8 cellular contexts compared by ENCODE assay signal in the genomic region with DNA sequence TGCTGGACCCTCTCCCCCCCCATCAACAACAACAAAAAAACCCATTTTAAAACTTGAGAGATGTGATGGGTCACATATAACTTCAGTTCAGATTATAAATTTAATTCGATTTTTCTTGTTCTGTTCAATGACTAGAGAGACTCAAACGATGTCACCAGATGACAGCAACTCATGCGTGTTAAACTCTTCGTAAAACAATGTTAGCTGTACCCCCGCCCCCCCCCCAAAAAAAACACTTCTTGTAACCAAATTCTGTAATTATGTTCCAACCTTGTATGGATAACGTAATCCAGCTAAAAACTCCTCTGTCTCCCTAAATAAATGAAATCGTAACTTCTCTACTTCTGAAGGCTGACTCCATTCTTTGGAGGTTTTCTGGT. TPM values are rescaled to one million over a fixed set of nuclear protein-coding genes. Genes with fewer than 3 reads are reported as not detected.
DNase-seq lines count a peak whose midpoint lies in the region; ATAC-seq and TF ChIP-seq lines count a peak whose summit lies in the region.

No MANE protein-coding gene starts in this region.

- H3K4me3 ChIP-seq in DOHH2 (ENCODE audit: low read length) (peak overlapping the region; percentile 100), Peyer's patch (peak overlapping the region; percentile 56 to 93 (median 82)), epithelial cell of proximal tubule (ENCODE audit: low read depth, low read length) (peak overlapping the region; percentile 65), parathyroid adenoma (ENCODE audit: low read depth, low read length) (peak overlapping the region; percentile 61)

- H3K4me1 ChIP-seq in DOHH2 (ENCODE audit: control insufficient read depth, low read length): peaks cover 53% of the 10 kb centered on the region
- peaks cover 0 to 33% (median 20%) of the 10 kb centered on the region in 4 donors for H3K4me1 ChIP-seq in Peyer's patch
- peaks cover 27% of the 10 kb centered on the region for H3K4me1 ChIP-seq in parathyroid adenoma

- no peak overlapping the region for H3K9ac ChIP-seq in parathyroid adenoma

- H3K36me3 ChIP-seq in DOHH2 (ENCODE audit: control insufficient read depth, low read length): peaks cover 62% of the 10 kb centered on the region
- H3K36me3 ChIP-seq in Peyer's patch: peaks cover 0 to 13% (median 0%) of the 10 kb centered on the region in 3 donors
- no peaks in the 10 kb centered on the region for H3K36me3 ChIP-seq in parathyroid adenoma (ENCODE audit: control insufficient read depth, insufficient read depth, low read length)

- peak overlapping the region; percentile 97 for H3K4me2 ChIP-seq in DOHH2 (ENCODE audit: low read length)
- peak overlapping the region; percentile 70 for H3K4me2 ChIP-seq in parathyroid adenoma (ENCODE audit: low read length)

- H3K79me2 ChIP-seq in DOHH2 (ENCODE audit: control insufficient read depth, low read length) (peaks cover 47% of the 10 kb centered on the region), parathyroid adenoma (peaks cover 43% of the 10 kb centered on the region)

- H3K27ac ChIP-seq in DOHH2 (ENCODE audit: low read depth, low read length) (peak overlapping the region; percentile 96), Peyer's patch (peak overlapping the region; percentile 85 to 93 (median 88)), parathyroid adenoma (peak overlapping the region; percentile 96)

- no peak for TF ChIP-seq POLR2A in Peyer's patch (IDR thresholded peaks at IDR 0.05)

- ATAC-seq in HG02840 (IDR thresholded peaks at IDR 0.05; ENCODE audit: low FRiP score, unreplicated experiment) (no peak), HG03196 (IDR thresholded peaks at IDR 0.05; ENCODE audit: unreplicated experiment) (no peak), GM18907 (IDR thresholded peaks at IDR 0.05; ENCODE audit: unreplicated experiment) (no peak)

- no peaks in the 10 kb centered on the region for H3K27me3 ChIP-seq in DOHH2 (ENCODE audit: control insufficient read depth, low read length)
- no peaks in the 10 kb centered on the region for H3K27me3 ChIP-seq in Peyer's patch
- no peaks in the 10 kb centered on the region for H3K27me3 ChIP-seq in parathyroid adenoma (ENCODE audit: control insufficient read depth, insufficient read depth, low read length)

- peak overlapping the region; percentile 99 for H2AFZ ChIP-seq in parathyroid adenoma

- TF ChIP-seq CTCF in DOHH2 (IDR thresholded peaks at IDR 0.05; ENCODE audit: low read depth, low read length, poor library complexity, severe bottlenecking) (no peak), Peyer's patch (IDR thresholded peaks at IDR 0.05) (no peak), epithelial cell of proximal tubule (conservative IDR thresholded peaks at IDR 0.05; ENCODE audit: low read depth, low read length) (no peak), parathyroid adenoma (IDR thresholded peaks at IDR 0.05) (no peak)

- peaks cover 39% of the 10 kb centered on the region for H3F3A ChIP-seq in DOHH2 (ENCODE audit: control insufficient read depth, insufficient read depth)

- DNase-seq in Peyer's patch (no peak), epithelial cell of proximal tubule (ENCODE audit: low read depth) (no peak), Ammon's horn (ENCODE audit: low spot score) (no peak)

- H3K9me2 ChIP-seq in DOHH2 (replicated peaks; ENCODE audit: control insufficient read depth, low read length): no peaks in the 10 kb centered on the region

- H4K20me1 ChIP-seq in DOHH2 (ENCODE audit: control insufficient read depth, insufficient read depth, low read depth, low read length): peaks cover 33% of the 10 kb centered on the region

- H3K9me3 ChIP-seq in DOHH2 (ENCODE audit: control insufficient read depth, insufficient read depth, low read length) (no peaks in the 10 kb centered on the region), Peyer's patch (no peaks in the 10 kb centered on the region), parathyroid adenoma (ENCODE audit: control insufficient read depth, low read length) (no peaks in the 10 kb centered on the region)

RNA-seq across cellular contexts. Expression of a gene that starts 0.6 kb away (rescaled TPM):
- total RNA-seq in Peyer's patch: 100 to 1,000 TPM; 313 to 793 (median 416) TPM
- 1,115 and 1,158 TPM in 2 replicates for total RNA-seq in epithelial cell of proximal tubule

RNA-seq across cellular contexts. Expression of a gene that starts 26.4 kb away (rescaled TPM):
- 10 to 100 TPM in 1 of 4 donors, 1 to 10 TPM in 3; 3.4 to 38.0 (median 5.7) TPM for total RNA-seq in Peyer's patch
- total RNA-seq in epithelial cell of proximal tubule: 19.1 and 32.2 TPM in 2 replicates

RNA-seq across cellular contexts. Expression of a gene that starts 37.4 kb away (rescaled TPM):
- total RNA-seq in Peyer's patch: 1 to 10 TPM in 1 of 4 donors, not detected in 3; 2.5 TPM
- 0.36 and 0.81 TPM in 2 replicates for total RNA-seq in epithelial cell of proximal tubule

RNA-seq across cellular contexts. Expression of a gene that starts 37.6 kb away (rescaled TPM):
- total RNA-seq in Peyer's patch (10 to 100 TPM; 50.6 to 95.7 (median 67.3) TPM), epithelial cell of proximal tubule (110 and 203 TPM in 2 replicates)
